ENCODE assay signal across 8 cellular contexts in the genomic region with DNA sequence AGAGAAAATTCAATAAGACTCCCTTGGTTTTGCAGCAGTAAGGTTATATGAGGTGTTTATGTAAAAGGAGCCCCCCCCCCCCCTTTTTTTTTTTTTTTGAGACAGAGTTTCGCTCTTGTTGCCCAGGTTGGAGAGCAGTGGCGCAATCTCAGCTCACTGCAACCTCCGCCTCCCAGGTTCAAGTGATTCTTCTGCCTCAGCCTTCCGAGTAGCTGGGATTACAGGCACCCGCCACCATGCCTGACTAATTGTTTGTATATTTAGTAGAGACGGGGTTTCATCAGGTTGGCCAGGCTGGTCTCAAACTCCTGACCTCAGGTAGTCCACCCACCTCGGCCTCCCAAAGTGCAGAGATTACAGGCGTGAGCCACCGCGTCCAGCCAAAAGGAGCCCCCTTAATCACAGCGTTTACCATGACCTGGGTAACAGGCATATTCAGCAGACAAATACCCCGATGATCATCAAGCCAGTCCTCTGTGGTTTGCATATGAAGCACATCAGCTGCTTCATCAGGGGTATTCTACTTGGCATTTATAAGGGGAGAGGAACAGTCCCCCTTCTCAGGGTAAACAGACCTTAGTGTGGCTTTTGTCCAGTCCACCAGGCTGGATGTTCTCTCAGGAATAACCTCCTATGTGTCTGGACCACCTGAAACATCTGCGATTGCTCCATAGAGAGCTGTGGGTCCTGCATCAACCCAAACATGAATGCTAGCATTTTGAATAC. TPM values are rescaled to one million over a fixed set of nuclear protein-coding genes. Genes with fewer than 3 reads are reported as not detected.
A peak's percentile ranks its signal among the peaks of the same experiment; 100 is the strongest.
DNase-seq lines count a peak whose midpoint lies in the region; ATAC-seq and TF ChIP-seq lines count a peak whose summit lies in the region.
"Not testable (repeated sequence)": the region's sequence is repeated elsewhere in the genome, so short reads cannot be mapped to it uniquely, and the experiment has no call there.

No MANE protein-coding gene starts in this region.

- peak overlapping the region in 2 of 4 donors; percentile 34 to 51 for H3K4me3 Mint-ChIP-seq in CD4-positive, CD25-positive, alpha-beta regulatory T cell
- H3K4me3 Mint-ChIP-seq in activated B cell treated with CpG ODN at 0.5 μM for 24 hours = peak overlapping the region; percentile 67
- H3K4me3 Mint-ChIP-seq in activated T-cell treated with anti-CD3 and anti-CD28 coated beads, Interleukin-2, amount 50 U/mL, for 72 hours = peak overlapping the region; percentile 48 to 70
- H3K4me3 Mint-ChIP-seq in dendritic cell treated with granulocyte-macrophage colony-stimulating factor and Interleukin-4, amounts not matched to agents 40 ng/mL and 50 ng/mL, for 4 days = not testable (repeated sequence)
- peak overlapping the region in 9 of 10 donors; percentile 41 to 82 (median 62) for H3K4me3 Mint-ChIP-seq in naive thymus-derived CD4-positive, alpha-beta T cell

- H3K9me3 Mint-ChIP-seq in CD4-positive, CD25-positive, alpha-beta regulatory T cell; activated B cell treated with CpG ODN at 0.5 μM for 24 hours; activated T-cell treated with anti-CD3 and anti-CD28 coated beads, Interleukin-2, amount 50 U/mL, for 72 hours; dendritic cell treated with granulocyte-macrophage colony-stimulating factor and Interleukin-4, amounts not matched to agents 40 ng/mL and 50 ng/mL, for 4 days: not testable (repeated sequence)
- peaks cover 0 to 18% (median 0%) of the 10 kb centered on the region in 11 donors for H3K9me3 Mint-ChIP-seq in naive thymus-derived CD4-positive, alpha-beta T cell

- TF ChIP-seq CTCF in activated B cell treated with CpG ODN at 0.5 μM for 24 hours (IDR thresholded peaks at IDR 0.05) = not testable (repeated sequence)

- H3K27me3 ChIP-seq in CD4-positive, CD25-positive, alpha-beta regulatory T cell (ENCODE audit: control insufficient read depth, insufficient read depth, low read length); naive thymus-derived CD4-positive, alpha-beta T cell (ENCODE audit: control insufficient read depth in 2 of 2, insufficient read depth in 2 of 2, low read length in 2 of 2): not testable (repeated sequence)

- not testable (repeated sequence) for DNase-seq in CD4-positive, CD25-positive, alpha-beta regulatory T cell; activated B cell treated with CpG ODN at 0.5 μM for 24 hours; activated T-cell treated with anti-CD3 and anti-CD28 coated beads, Interleukin-2, amount 50 U/mL, for 72 hours; naive thymus-derived CD4-positive, alpha-beta T cell
- DNase-seq in stimulated activated naive CD8-positive, alpha-beta T cell treated with anti-CD3 and anti-CD28 coated beads, Interleukin-15, Interleukin-2, amounts not matched to agents 100 U/mL and 50 U/mL, for 24 hours = peak; percentile 13

- not testable (repeated sequence) for H3K27me3 Mint-ChIP-seq in CD4-positive, CD25-positive, alpha-beta regulatory T cell; activated B cell treated with CpG ODN at 0.5 μM for 24 hours; activated T-cell treated with anti-CD3 and anti-CD28 coated beads, Interleukin-2, amount 50 U/mL, for 72 hours (ENCODE audit: low read depth); dendritic cell treated with granulocyte-macrophage colony-stimulating factor and Interleukin-4, amounts not matched to agents 40 ng/mL and 50 ng/mL, for 4 days; naive thymus-derived CD4-positive, alpha-beta T cell

- peak overlapping the region in 1 of 3 donors; percentile 52 for H3K27ac Mint-ChIP-seq in CD4-positive, CD25-positive, alpha-beta regulatory T cell
- H3K27ac Mint-ChIP-seq in activated B cell treated with CpG ODN at 0.5 μM for 24 hours = peak overlapping the region; percentile 86
- not testable (repeated sequence) for H3K27ac Mint-ChIP-seq in activated T-cell treated with anti-CD3 and anti-CD28 coated beads, Interleukin-2, amount 50 U/mL, for 72 hours
- H3K27ac Mint-ChIP-seq in dendritic cell treated with granulocyte-macrophage colony-stimulating factor and Interleukin-4, amounts not matched to agents 40 ng/mL and 50 ng/mL, for 4 days = peak overlapping the region; percentile 87
- H3K27ac Mint-ChIP-seq in naive thymus-derived CD4-positive, alpha-beta T cell = peak overlapping the region in 8 of 9 donors; percentile 45 to 90 (median 62)

- POLR2A ChIA-PET in activated B cell treated with CpG ODN at 0.5 μM for 24 hours (lab: Charles Lee) = interaction anchor here (1.1 to 2.1 kb wide), 3 partner anchors 16 to 417 kb away, joined by 3 to 8 read pairs (median 6); partner anchors contain the start of gene C2orf42
- POLR2A ChIA-PET in naive thymus-derived CD4-positive, alpha-beta T cell (lab: Charles Lee) = not testable (repeated sequence)

- H3K9me3 ChIP-seq in CD4-positive, CD25-positive, alpha-beta regulatory T cell (ENCODE audit: control insufficient read depth in 2 of 2, low read length in 2 of 2); naive thymus-derived CD4-positive, alpha-beta T cell (ENCODE audit: control insufficient read depth in 2 of 3, low read length in 3 of 3): not testable (repeated sequence)

- not testable (repeated sequence) for H3K36me3 ChIP-seq in CD4-positive, CD25-positive, alpha-beta regulatory T cell (ENCODE audit: control insufficient read depth, insufficient read depth, low read length); naive thymus-derived CD4-positive, alpha-beta T cell (ENCODE audit: control insufficient read depth in 2 of 3, insufficient read depth in 3 of 3, low read length in 3 of 3)

- peak overlapping the region; percentile 49 for H3K27ac ChIP-seq in CD4-positive, CD25-positive, alpha-beta regulatory T cell (ENCODE audit: insufficient read depth, low read length, poor library complexity, severe bottlenecking)
- H3K27ac ChIP-seq in naive thymus-derived CD4-positive, alpha-beta T cell (ENCODE audit: low read depth, low read length) = not testable (repeated sequence)

- H3K36me3 Mint-ChIP-seq in CD4-positive, CD25-positive, alpha-beta regulatory T cell; activated B cell treated with CpG ODN at 0.5 μM for 24 hours (ENCODE audit: low read depth); activated T-cell treated with anti-CD3 and anti-CD28 coated beads, Interleukin-2, amount 50 U/mL, for 72 hours (ENCODE audit: insufficient read depth in 2 of 2): not testable (repeated sequence)
- peaks cover 24% of the 10 kb centered on the region for H3K36me3 Mint-ChIP-seq in dendritic cell treated with granulocyte-macrophage colony-stimulating factor and Interleukin-4, amounts not matched to agents 40 ng/mL and 50 ng/mL, for 4 days (ENCODE audit: low read depth)
- H3K36me3 Mint-ChIP-seq in naive thymus-derived CD4-positive, alpha-beta T cell = peaks cover 0 to 29% (median 0%) of the 10 kb centered on the region in 5 donors

- H3K4me3 ChIP-seq in CD4-positive, CD25-positive, alpha-beta regulatory T cell (ENCODE audit: low read depth, low read length) = peak overlapping the region; percentile 66
- H3K4me3 ChIP-seq in naive thymus-derived CD4-positive, alpha-beta T cell (ENCODE audit: low read length) = not testable (repeated sequence)

- peaks cover 12 to 29% (median 19%) of the 10 kb centered on the region in 4 donors for H3K4me1 Mint-ChIP-seq in CD4-positive, CD25-positive, alpha-beta regulatory T cell
- peaks cover 69% of the 10 kb centered on the region for H3K4me1 Mint-ChIP-seq in activated B cell treated with CpG ODN at 0.5 μM for 24 hours
- H3K4me1 Mint-ChIP-seq in activated T-cell treated with anti-CD3 and anti-CD28 coated beads, Interleukin-2, amount 50 U/mL, for 72 hours (ENCODE audit: low read depth) = peaks cover 66% of the 10 kb centered on the region
- H3K4me1 Mint-ChIP-seq in dendritic cell treated with granulocyte-macrophage colony-stimulating factor and Interleukin-4, amounts not matched to agents 40 ng/mL and 50 ng/mL, for 4 days (ENCODE audit: low read depth) = peaks cover 66% of the 10 kb centered on the region
- peaks cover 14 to 57% (median 24%) of the 10 kb centered on the region in 7 donors for H3K4me1 Mint-ChIP-seq in naive thymus-derived CD4-positive, alpha-beta T cell

- H3K4me1 ChIP-seq in CD4-positive, CD25-positive, alpha-beta regulatory T cell (ENCODE audit: control insufficient read depth, insufficient read depth, low read length, poor library complexity, severe bottlenecking) = peaks cover 19% of the 10 kb centered on the region
- peaks cover 14 to 23% of the 10 kb centered on the region in 2 donors for H3K4me1 ChIP-seq in naive thymus-derived CD4-positive, alpha-beta T cell (ENCODE audit: control insufficient read depth in 2 of 2, insufficient read depth in 2 of 2, low read length in 2 of 2)

- ATAC-seq in CD4-positive, CD25-positive, alpha-beta regulatory T cell (ENCODE audit: low read depth in 2 of 2); activated B cell treated with CpG ODN at 0.5 μM for 24 hours (ENCODE audit: low read depth): not testable (repeated sequence)
- ATAC-seq in GM19324 (IDR thresholded peaks at IDR 0.05; ENCODE audit: low FRiP score, unreplicated experiment) (peak; percentile 23), HG02798 (IDR thresholded peaks at IDR 0.05; ENCODE audit: poor library complexity, unreplicated experiment) (peak; percentile 20)
- peak; percentile 20 to 30 for ATAC-seq in activated T-cell treated with anti-CD3 and anti-CD28 coated beads, Interleukin-2, amount 50 U/mL, for 72 hours (replicated peaks in 1 of 2)
- ATAC-seq in naive thymus-derived CD4-positive, alpha-beta T cell = peak; percentile 2
- ATAC-seq in stimulated activated naive CD8-positive, alpha-beta T cell treated with anti-CD3 and anti-CD28 coated beads, Interleukin-15, Interleukin-2, amounts not matched to agents 100 U/mL and 50 U/mL, for 24 hours = peak; percentile 25

- intact Hi-C loops in activated B cell treated with CpG ODN at 0.5 μM for 24 hours (cut with micrococcal nuclease) = loop anchor here (2.0 kb wide), 3 partner anchors 14 to 42 kb away; no protein-coding TSS in a partner anchor
- intact Hi-C loops in dendritic cell treated with granulocyte-macrophage colony-stimulating factor and Interleukin-4, amounts not matched to agents 40 ng/mL and 50 ng/mL, for 4 days (cut with micrococcal nuclease) = not testable (repeated sequence)
- intact Hi-C loops in naive thymus-derived CD4-positive, alpha-beta T cell (cut with micrococcal nuclease) = loop anchor here (2.0 kb wide), 3 partner anchors 20 to 54 kb away; partner anchors contain the start of genes ANXA4 (in 2 of the 2) and GMCL1 (in 1 of the 2)

- CTCF ChIA-PET in activated B cell treated with CpG ODN at 0.5 μM for 24 hours (lab: Charles Lee) = interaction anchor here (1.1 to 2.6 kb wide), 4 partner anchors 18 to 50 kb away, joined by 3 to 11 read pairs (median 6); no protein-coding TSS in a partner anchor
- CTCF ChIA-PET in naive thymus-derived CD4-positive, alpha-beta T cell (lab: Charles Lee) = interaction anchor here (1.2 kb wide), 1 partner anchor 50 kb away, joined by 5 read pairs; no protein-coding TSS in a partner anchor

RNA-seq across cellular contexts. Expression of gene ANXA4, which starts 32.5 kb away (rescaled TPM):
- 16.5 TPM for total RNA-seq in CD4-positive, CD25-positive, alpha-beta regulatory T cell
- 10 to 100 TPM; 21.5 to 36.8 (median 27.3) TPM for polyA plus RNA-seq in CD4-positive, CD25-positive, alpha-beta regulatory T cell
- total RNA-seq in activated B cell treated with CpG ODN at 0.5 μM for 24 hours = 32.0 and 35.4 TPM in 2 replicates
- 10 to 100 TPM; 25.3 to 30.2 TPM for total RNA-seq in activated T-cell treated with anti-CD3 and anti-CD28 coated beads, Interleukin-2, amount 50 U/mL, for 72 hours
- 10 to 100 TPM in 4 of 5 experiments, 1 to 10 TPM in 1; 8.0 to 75.6 (median 15.9) TPM for total RNA-seq in naive thymus-derived CD4-positive, alpha-beta T cell
- polyA plus RNA-seq in naive thymus-derived CD4-positive, alpha-beta T cell = 1 to 10 TPM; 3.1 to 4.9 TPM

RNA-seq across cellular contexts. Expression of gene GMCL1, which starts 55.0 kb away (rescaled TPM):
- 32.3 TPM for total RNA-seq in CD4-positive, CD25-positive, alpha-beta regulatory T cell
- 10 to 100 TPM; 32.4 to 36.0 (median 33.7) TPM for polyA plus RNA-seq in CD4-positive, CD25-positive, alpha-beta regulatory T cell
- 8.0 and 13.0 TPM in 2 replicates for total RNA-seq in activated B cell treated with CpG ODN at 0.5 μM for 24 hours
- total RNA-seq in activated T-cell treated with anti-CD3 and anti-CD28 coated beads, Interleukin-2, amount 50 U/mL, for 72 hours = 10 to 100 TPM; 23.7 to 25.4 TPM
- 10 to 100 TPM; 24.9 to 30.5 (median 27.3) TPM for total RNA-seq in naive thymus-derived CD4-positive, alpha-beta T cell
- polyA plus RNA-seq in naive thymus-derived CD4-positive, alpha-beta T cell = 10 to 100 TPM; 25.5 to 32.0 TPM
